Comparison of ENCODE assay signal across 18 cellular contexts in the genomic region with DNA sequence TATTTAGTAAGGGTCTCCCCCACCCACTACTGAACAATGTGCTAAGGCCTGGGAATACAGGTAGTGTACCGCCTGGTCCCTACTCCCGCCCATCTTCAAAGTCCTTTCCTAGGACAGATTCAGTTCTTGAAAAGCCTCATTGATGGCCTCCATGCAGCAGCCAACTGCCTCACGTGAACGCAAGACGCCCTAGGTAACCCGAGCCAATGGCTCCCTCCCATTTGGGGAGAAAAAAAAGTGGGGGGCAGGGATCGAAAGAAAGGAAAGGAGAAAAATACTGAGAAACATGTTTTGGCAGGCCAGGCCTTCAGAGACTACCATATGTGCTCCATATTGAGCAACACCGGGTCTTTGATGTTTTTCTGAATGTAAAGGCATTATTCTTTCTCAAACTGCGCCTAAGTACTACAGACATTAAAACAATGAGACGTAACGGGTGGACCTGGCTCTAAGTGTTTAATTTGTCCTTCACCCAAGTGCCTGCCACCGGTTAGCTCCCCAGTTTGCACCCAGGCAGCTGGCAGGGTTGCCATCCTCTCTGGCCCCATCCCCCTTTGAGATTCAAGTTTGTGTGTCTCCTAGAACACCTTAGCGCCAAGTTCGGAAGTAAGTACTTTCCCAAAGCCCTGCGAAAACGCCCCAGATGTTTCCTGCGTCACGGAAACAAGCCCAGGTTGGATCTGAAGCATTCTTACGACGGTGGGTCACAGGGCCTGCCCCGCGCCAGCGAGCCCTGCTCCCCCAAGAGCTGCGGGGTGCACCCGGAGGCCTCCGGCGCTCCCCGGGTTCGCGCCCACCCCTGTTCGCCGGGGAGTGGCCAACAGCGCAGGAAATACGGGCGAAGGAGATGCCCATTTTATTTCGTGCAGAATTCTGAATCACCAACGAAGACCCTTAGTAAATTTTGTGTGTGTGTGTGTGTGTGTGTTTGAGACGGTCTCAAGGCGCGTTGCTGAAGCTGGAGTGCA. TPM values are rescaled to one million over a fixed set of nuclear protein-coding genes. Genes with fewer than 3 reads are reported as not detected.
DNase-seq lines count a peak whose midpoint lies in the region; ATAC-seq and TF ChIP-seq lines count a peak whose summit lies in the region.
"Had no signal": no experiment of that assay in that cellular context is flagged by ENCODE, and none has a peak within 500 bp of the region (broad histone marks: within the 10 kb centered on the region; RNA-seq: fewer than 3 reads in every experiment).

No MANE protein-coding gene starts in this region.

- peaks cover 40% of the 10 kb centered on the region for H3K27me3 ChIP-seq in mesendoderm (ENCODE audit: insufficient read depth, low read length, poor library complexity)

- intact Hi-C loops in CD14-positive monocyte (cut with micrococcal nuclease): loop anchor here (10.0 kb wide), 3 partner anchors 75 to 185 kb away; a partner anchor contains a TSS

- no peaks in the 10 kb centered on the region for H3K79me1 ChIP-seq in mesendoderm (ENCODE audit: low read length)

- H3K27ac Mint-ChIP-seq in CD14-positive monocyte: peak overlapping the region in 2 of 7 donors; percentile 17 to 51
- no peak overlapping the region for H3K27ac Mint-ChIP-seq in activated naive CD8-positive, alpha-beta T cell treated with anti-CD3 and anti-CD28 coated beads, Interleukin-2, amount 10 ng/mL, durations not matched to agents 7 days and 5 days
- H3K27ac Mint-ChIP-seq: activated T-cell treated with anti-CD3 and anti-CD28 coated beads, Interleukin-2, amount 50 U/mL, for 72 hours had no signal

- peak overlapping the region; percentile 8 for H3K4me2 ChIP-seq in mesendoderm (ENCODE audit: low read length)
- H3K4me2 ChIP-seq: KMS-11 had no signal

- H3K9ac ChIP-seq in mesendoderm (ENCODE audit: low read length): no peak overlapping the region
- H3K9ac ChIP-seq: KMS-11 had no signal

- in situ Hi-C loops in GM13977 (cut with MboI; ENCODE audit: low pct_unique_long_range_greater_than_20kb, low sequenced_read_pairs, unreplicated experiment): loop anchor here (25.0 kb wide), 1 partner anchor 712 kb away; no protein-coding TSS in a partner anchor

- no peak overlapping the region for H3K18ac ChIP-seq in mesendoderm (ENCODE audit: low read length)

- no peak overlapping the region for H2AK5ac ChIP-seq in mesendoderm (ENCODE audit: low read length)

- no peak overlapping the region for H2BK15ac ChIP-seq in mesendoderm (replicated peaks; ENCODE audit: low read depth)

- peaks cover 16 to 19% of the 10 kb centered on the region in 2 donors for H3K36me3 Mint-ChIP-seq in CD14-positive monocyte
- H3K36me3 Mint-ChIP-seq in activated naive CD8-positive, alpha-beta T cell treated with anti-CD3 and anti-CD28 coated beads, Interleukin-2, amount 10 ng/mL, durations not matched to agents 7 days and 5 days: peaks cover 2% of the 10 kb centered on the region

- no peak overlapping the region for H3K4me3 ChIP-seq in mesendoderm (ENCODE audit: low read length)

- H4K5ac ChIP-seq in mesendoderm (ENCODE audit: low read length): no peak overlapping the region

- H3K4me1 ChIP-seq in mesendoderm (ENCODE audit: control insufficient read depth, low read depth, low read length): no peaks in the 10 kb centered on the region

- H2BK120ac ChIP-seq in mesendoderm (ENCODE audit: low read depth, low read length): no peak overlapping the region

- peaks cover 57% of the 10 kb centered on the region for H3K4me1 Mint-ChIP-seq in CD14-positive monocyte
- peaks cover 9% of the 10 kb centered on the region for H3K4me1 Mint-ChIP-seq in activated naive CD8-positive, alpha-beta T cell treated with anti-CD3 and anti-CD28 coated beads, Interleukin-2, amount 10 ng/mL, durations not matched to agents 7 days and 5 days

- no peak overlapping the region for H2BK5ac ChIP-seq in mesendoderm (ENCODE audit: low read length)

- TF ChIP-seq CTCF in CD14-positive monocyte (IDR thresholded peaks at IDR 0.05): no peak
- TF ChIP-seq CTCF in GM13977 (IDR thresholded peaks at IDR 0.05; ENCODE audit: extremely low read depth, insufficient read depth, missing control alignments): no peak

- H3K79me2 ChIP-seq in mesendoderm (ENCODE audit: control insufficient read depth, insufficient read depth, low read length): no peaks in the 10 kb centered on the region

- H3K56ac ChIP-seq in mesendoderm (ENCODE audit: low read length): peak overlapping the region; percentile 4

- DNase-seq in CD14-positive monocyte (ENCODE audit: low spot score) (no peak), GM13977 (ENCODE audit: low spot score) (peak; percentile 10), mesendoderm (peak; percentile 45), C1 segment of cervical spinal cord (lab: John Stamatoyannopoulos, UW) (no peak), HUDEP-2 (lab: John Stamatoyannopoulos, UW; ENCODE audit: unreplicated experiment in 76 of 76) (no peak), HCEC 1CT (no peak)
- DNase-seq in activated naive CD8-positive, alpha-beta T cell treated with anti-CD3 and anti-CD28 coated beads, Interleukin-2, amount 10 ng/mL, durations not matched to agents 7 days and 5 days: no peak
- DNase-seq: activated CD4-positive, alpha-beta T cell treated with anti-CD3 and anti-CD28 coated beads, Interleukin-2, amount 50 U/mL, for 48 hours; activated T-cell treated with anti-CD3 and anti-CD28 coated beads, Interleukin-2, amount 50 U/mL, for 72 hours; GDM1; NCI-H1092; NCI-H82; stimulated activated CD4-positive, alpha-beta T cell treated with anti-CD3 and anti-CD28 coated beads, Interleukin-4, amount 100 ng/mL, for 4 hours; stimulated activated CD8-positive, alpha-beta memory T cell treated with anti-CD3 and anti-CD28 coated beads, Interleukin-4, amount 100 ng/mL, for 48 hours had no signal

- ATAC-seq in activated naive CD8-positive, alpha-beta T cell treated with anti-CD3 and anti-CD28 coated beads, Interleukin-2, amount 10 ng/mL, durations not matched to agents 7 days and 5 days (ENCODE audit: low read depth): no peak
- no peak for ATAC-seq in HG02610 (IDR thresholded peaks at IDR 0.05; ENCODE audit: unreplicated experiment)

- no peaks in the 10 kb centered on the region for H3K36me3 ChIP-seq in mesendoderm (ENCODE audit: control insufficient read depth, insufficient read depth, low read length)

- whole genome bisulfite sequencing in mesendoderm (ENCODE audit: extremely low coverage, insufficient coverage, low lambda C conversion rate): no CpG with 5 or more reads among the region's 40 CpGs

- H3K4ac ChIP-seq in mesendoderm (ENCODE audit: low read depth, low read length): no peak overlapping the region

- H3K9me3 Mint-ChIP-seq in CD14-positive monocyte: peaks cover 11 to 43% (median 30%) of the 10 kb centered on the region in 7 donors
- peaks cover 2% of the 10 kb centered on the region for H3K9me3 Mint-ChIP-seq in activated naive CD8-positive, alpha-beta T cell treated with anti-CD3 and anti-CD28 coated beads, Interleukin-2, amount 10 ng/mL, durations not matched to agents 7 days and 5 days
- H3K9me3 Mint-ChIP-seq: activated T-cell treated with anti-CD3 and anti-CD28 coated beads, Interleukin-2, amount 50 U/mL, for 72 hours had no signal

- POLR2A ChIA-PET in activated naive CD8-positive, alpha-beta T cell treated with anti-CD3 and anti-CD28 coated beads, Interleukin-2, amount 10 ng/mL, durations not matched to agents 7 days and 5 days (lab: Charles Lee): interaction anchor here (1.1 kb wide), 1 partner anchor 79 kb away, joined by 4 read pairs; no protein-coding TSS in a partner anchor

- H4K8ac ChIP-seq in mesendoderm (ENCODE audit: low read depth, low read length): no peak overlapping the region

- H3K4me3 Mint-ChIP-seq in CD14-positive monocyte: peak overlapping the region; percentile 84 to 94
- peak overlapping the region; percentile 68 for H3K4me3 Mint-ChIP-seq in activated naive CD8-positive, alpha-beta T cell treated with anti-CD3 and anti-CD28 coated beads, Interleukin-2, amount 10 ng/mL, durations not matched to agents 7 days and 5 days

- H3K27ac ChIP-seq in mesendoderm (ENCODE audit: low read depth, low read length): no peak overlapping the region
- H3K27ac ChIP-seq: KMS-11, skin epidermis had no signal

- no peak overlapping the region for H3K23ac ChIP-seq in mesendoderm (ENCODE audit: low read length)

- peaks cover 57 to 72% (median 58%) of the 10 kb centered on the region in 3 donors for H3K27me3 Mint-ChIP-seq in CD14-positive monocyte (ENCODE audit: low read depth in 3 of 3)
- peaks cover 81% of the 10 kb centered on the region for H3K27me3 Mint-ChIP-seq in activated naive CD8-positive, alpha-beta T cell treated with anti-CD3 and anti-CD28 coated beads, Interleukin-2, amount 10 ng/mL, durations not matched to agents 7 days and 5 days

RNA-seq across cellular contexts. Expression of a gene that starts 30.2 kb away (rescaled TPM):
- not detected for polyA plus RNA-seq in CD14-positive monocyte
- not detected for total RNA-seq in activated naive CD8-positive, alpha-beta T cell treated with anti-CD3 and anti-CD28 coated beads, Interleukin-2, amount 10 ng/mL, durations not matched to agents 7 days and 5 days
- 0.32 TPM for polyA plus RNA-seq in mesendoderm (2013, experiment 1 of 2)
- 0.31 TPM for polyA plus RNA-seq in mesendoderm (2013, experiment 2 of 2)
- total RNA-seq: activated T-cell treated with anti-CD3 and anti-CD28 coated beads, Interleukin-2, amount 50 U/mL, for 72 hours; endothelial cell of umbilical vein had no signal
- polyA plus RNA-seq: endothelial cell of umbilical vein had no signal

Comparison
In these comparisons a context has a peak if more than half of its experiments do, and no peak if none do; other contexts are left out.
1. DNase-seq: peak in GM13977 (single experiment) and mesendoderm (single experiment); none in CD14-positive monocyte (single experiment), activated naive CD8-positive, alpha-beta T cell treated with anti-CD3 and anti-CD28 coated beads, Interleukin-2, amount 10 ng/mL, durations not matched to agents 7 days and 5 days (single experiment), C1 segment of cervical spinal cord (0 of 14), HUDEP-2 (0 of 76) and HCEC 1CT (single experiment).